Comparison of ENCODE assay signal across 9 cellular contexts in genomic region chr4:170497105-170497504, GRCh38.
DNase-seq lines count a peak whose midpoint lies in the region; ATAC-seq, FAIRE-seq and TF ChIP-seq lines count a peak whose summit lies in the region.
"Had no signal": no experiment of that assay in that cellular context is flagged by ENCODE, and none has a peak within 500 bp of the region (broad histone marks: within the 10 kb centered on the region; RNA-seq: fewer than 3 reads in every experiment).

No MANE protein-coding gene starts in this region.

- H3K27me3 Mint-ChIP-seq in activated T-helper 2 cell treated with anti-CD3 and anti-CD28 coated beads, Interferon-gamma antibody, Interleukin-2, Interleukin-4, amounts not matched to agents 10 μg/mL and 5 μg/mL and 100 μg/mL, durations not matched to agents 14 hours and 24 hours and 36 hours (ENCODE audit: low read depth), result no peaks in the 10 kb centered on the region

- H3K36me3 Mint-ChIP-seq in activated T-helper 2 cell treated with anti-CD3 and anti-CD28 coated beads, Interferon-gamma antibody, Interleukin-2, Interleukin-4, amounts not matched to agents 10 μg/mL and 5 μg/mL and 100 μg/mL, durations not matched to agents 14 hours and 24 hours and 36 hours (ENCODE audit: low read depth), result no peaks in the 10 kb centered on the region

- no peak for FAIRE-seq in D721Med (lab: Jason Lieb, UNC)
- FAIRE-seq: colon had no signal

- H3K9me3 Mint-ChIP-seq in activated T-helper 2 cell treated with anti-CD3 and anti-CD28 coated beads, Interferon-gamma antibody, Interleukin-2, Interleukin-4, amounts not matched to agents 10 μg/mL and 5 μg/mL and 100 μg/mL, durations not matched to agents 14 hours and 24 hours and 36 hours, result no peaks in the 10 kb centered on the region

- no peaks in the 10 kb centered on the region for H3K4me1 Mint-ChIP-seq in activated T-helper 2 cell treated with anti-CD3 and anti-CD28 coated beads, Interferon-gamma antibody, Interleukin-2, Interleukin-4, amounts not matched to agents 10 μg/mL and 5 μg/mL and 100 μg/mL, durations not matched to agents 14 hours and 24 hours and 36 hours (ENCODE audit: low read depth)

- in situ Hi-C loops in KBM-7 (cut with MboI; ENCODE audit: low pct_unique_long_range_greater_than_20kb, low sequenced_read_pairs), result no loop called here

- intact Hi-C loops in activated T-helper 2 cell treated with anti-CD3 and anti-CD28 coated beads, Interferon-gamma antibody, Interleukin-2, Interleukin-4, amounts not matched to agents 10 μg/mL and 5 μg/mL and 100 μg/mL, durations not matched to agents 14 hours and 24 hours and 36 hours (cut with micrococcal nuclease), result no loop called here

- DNase-seq in D721Med (ENCODE audit: insufficient read length, low spot score) (no peak), KBM-7 (peak; percentile 83), retina (peak; percentile 20), iPS-NIHi7 (ENCODE audit: extremely low spot score) (no peak), NCI-H128 (lab: John Stamatoyannopoulos, UW; ENCODE audit: unreplicated experiment) (no peak)
- DNase-seq in activated T-helper 2 cell treated with anti-CD3 and anti-CD28 coated beads, Interferon-gamma antibody, Interleukin-2, Interleukin-4, amounts not matched to agents 10 μg/mL and 5 μg/mL and 100 μg/mL, durations not matched to agents 14 hours and 24 hours and 36 hours (ENCODE audit: low spot score), result no peak
- no peak for DNase-seq in activated naive CD4-positive, alpha-beta T cell treated with anti-CD3 and anti-CD28 coated beads, Interleukin-2, amount 50 U/mL, for 16 hours

- ATAC-seq in GM21360 (IDR thresholded peaks at IDR 0.05; ENCODE audit: unreplicated experiment), result peak; percentile 95

- peak; percentile 35 for TF ChIP-seq CTCF in D721Med (IDR thresholded peaks at IDR 0.05; ENCODE audit: insufficient read depth, missing control alignments)

- no peak overlapping the region for H3K27ac Mint-ChIP-seq in activated T-helper 2 cell treated with anti-CD3 and anti-CD28 coated beads, Interferon-gamma antibody, Interleukin-2, Interleukin-4, amounts not matched to agents 10 μg/mL and 5 μg/mL and 100 μg/mL, durations not matched to agents 14 hours and 24 hours and 36 hours

- H3K4me3 Mint-ChIP-seq in activated T-helper 2 cell treated with anti-CD3 and anti-CD28 coated beads, Interferon-gamma antibody, Interleukin-2, Interleukin-4, amounts not matched to agents 10 μg/mL and 5 μg/mL and 100 μg/mL, durations not matched to agents 14 hours and 24 hours and 36 hours (ENCODE audit: low read depth), result peak overlapping the region; percentile 68

Comparison
In these comparisons a context has a peak if more than half of its experiments do, and no peak if none do; other contexts are left out.
1. DNase-seq: peak in KBM-7 (single experiment) and retina (single experiment); none in D721Med (single experiment), activated T-helper 2 cell treated with anti-CD3 and anti-CD28 coated beads, Interferon-gamma antibody, Interleukin-2, Interleukin-4, amounts not matched to agents 10 μg/mL and 5 μg/mL and 100 μg/mL, durations not matched to agents 14 hours and 24 hours and 36 hours (single experiment), iPS-NIHi7 (single experiment), NCI-H128 (single experiment) and activated naive CD4-positive, alpha-beta T cell treated with anti-CD3 and anti-CD28 coated beads, Interleukin-2, amount 50 U/mL, for 16 hours (single experiment).